ENCODE assay signal across 18 cellular contexts in the genomic region with DNA sequence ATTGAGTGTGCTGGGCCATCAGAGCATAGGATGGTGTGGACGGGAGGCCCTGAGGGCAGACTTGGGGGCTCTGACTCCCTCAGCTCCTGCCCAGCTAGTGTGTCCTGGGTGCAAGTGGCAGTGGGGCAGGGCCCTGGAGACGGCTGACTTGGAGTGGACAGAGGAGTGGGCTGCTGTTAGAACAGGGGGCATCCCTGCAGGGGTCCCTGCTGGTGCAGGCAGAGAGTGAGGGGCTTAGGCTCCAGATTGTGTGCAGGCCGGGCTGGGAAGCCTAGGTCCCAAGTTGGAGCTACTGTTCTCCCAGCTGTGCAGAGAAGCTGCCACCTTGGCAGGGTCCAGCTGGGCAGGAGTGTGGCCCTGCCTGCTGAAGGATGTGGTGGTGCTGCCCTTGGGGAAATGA. TPM values are rescaled to one million over a fixed set of nuclear protein-coding genes. Genes with fewer than 3 reads are reported as not detected.
"Had no signal": no experiment of that assay in that cellular context is flagged by ENCODE, and none has a peak within 500 bp of the region (broad histone marks: within the 10 kb centered on the region; RNA-seq: fewer than 3 reads in every experiment).

No MANE protein-coding gene starts in this region.

- H3K4me3 Mint-ChIP-seq: naive thymus-derived CD8-positive, alpha-beta T cell had no signal

- H3K9me3 Mint-ChIP-seq: naive thymus-derived CD8-positive, alpha-beta T cell had no signal

- FAIRE-seq: endometrium, small intestine had no signal

- H3K27ac ChIP-seq: upper lobe of right lung had no signal

- ATAC-seq: gastroesophageal sphincter; left colon; left ventricle myocardium superior; naive thymus-derived CD8-positive, alpha-beta T cell; upper lobe of right lung had no signal

- H3K9me3 ChIP-seq: esophagus muscularis mucosa, gastroesophageal sphincter, sigmoid colon, tibial artery, upper lobe of right lung, vagina had no signal

- H3K27me3 ChIP-seq: esophagus muscularis mucosa, gastroesophageal sphincter, sigmoid colon, tibial artery, upper lobe of right lung, vagina had no signal

- H3K4me1 ChIP-seq: upper lobe of right lung had no signal

- DNase-seq: effector memory CD4-positive, alpha-beta T cell; foreskin fibroblast; glutamatergic neuron; left ventricle myocardium superior; mesendoderm; sigmoid colon; small intestine; stimulated activated CD4-positive, alpha-beta T cell treated with anti-CD3 and anti-CD28 coated beads, Interleukin-12 subunit alpha, Interleukin-12 subunit beta, amount 100 ng/mL, for 4 hours; stimulated activated naive CD4-positive, alpha-beta T cell treated with Interleukin-2 at 50 U/mL for 16 hours; tibial artery; upper lobe of right lung had no signal

- H3K36me3 Mint-ChIP-seq: naive thymus-derived CD8-positive, alpha-beta T cell had no signal

- H3K4me3 ChIP-seq: esophagus muscularis mucosa, gastroesophageal sphincter, lung, sigmoid colon, tibial artery, upper lobe of right lung, vagina had no signal

RNA-seq across cellular contexts. Expression of a gene that starts 8.6 kb away (rescaled TPM):
- polyA plus RNA-seq: naive thymus-derived CD8-positive, alpha-beta T cell had no signal
